In genomic region chr12:5648692-5649338, GRCh38 we compare ENCODE assay signal across 8 cellular contexts.
DNase-seq lines count a peak whose midpoint lies in the region; ATAC-seq, FAIRE-seq and TF ChIP-seq lines count a peak whose summit lies in the region.

No MANE protein-coding gene starts in this region.

- TF ChIP-seq EP300 in H1 (IDR thresholded peaks at IDR 0.05; ENCODE audit: borderline replicate concordance in 1 of 2, low read depth in 2 of 2, low read length in 2 of 2): no peak

- no peak overlapping the region for H3K4ac ChIP-seq in H1 (replicated peaks; ENCODE audit: insufficient read length, low read depth, low read length)

- H3K14ac ChIP-seq in H1 (ENCODE audit: insufficient read length): no peak overlapping the region

- no peak overlapping the region for H3K23ac ChIP-seq in H1 (ENCODE audit: insufficient read length)

- H3K9me3 Mint-ChIP-seq in neural crest cell: peaks cover 2% of the 10 kb centered on the region
- H3K9me3 Mint-ChIP-seq in activated CD4-positive, alpha-beta memory T cell treated with anti-CD3 and anti-CD28 coated beads, Interleukin-2, amount 10 ng/mL, durations not matched to agents 7 days and 5 days: no peaks in the 10 kb centered on the region
- no peaks in the 10 kb centered on the region for H3K9me3 Mint-ChIP-seq in natural killer cell

- H3K27ac Mint-ChIP-seq in neural crest cell (ENCODE audit: unreplicated experiment) (no peak overlapping the region), natural killer cell (no peak overlapping the region)
- no peak overlapping the region for H3K27ac Mint-ChIP-seq in activated CD4-positive, alpha-beta memory T cell treated with anti-CD3 and anti-CD28 coated beads, Interleukin-2, amount 10 ng/mL, durations not matched to agents 7 days and 5 days

- H2AFZ ChIP-seq in H1 (ENCODE audit: low read length): no peak overlapping the region

- CTCF ChIA-PET in H1 (lab: Charles Lee; ENCODE audit: partially characterized antibody): interaction anchor here (0.6 to 4.1 kb wide), 70 partner anchors 9 to 832 kb away, joined by 3 to 32 read pairs (median 5); partner anchors contain the start of gene NTF3
- CTCF ChIA-PET in activated CD4-positive, alpha-beta memory T cell treated with anti-CD3 and anti-CD28 coated beads, Interleukin-2, amount 10 ng/mL, durations not matched to agents 7 days and 5 days (lab: Charles Lee): interaction anchor here (1.3 kb wide), 1 partner anchor 161 kb away, joined by 3 read pairs; no protein-coding TSS in a partner anchor

- TF ChIP-seq CTCF in GM12874 (IDR thresholded peaks at IDR 0.05; ENCODE audit: insufficient read depth, low read depth, low read length) (peak; percentile 23; the same call in 1 of the 2 replicates), H1 (IDR thresholded peaks at IDR 0.05; ENCODE audit: control extremely low read depth in 1 of 3, insufficient read depth in 1 of 3, low read depth in 1 of 3, low read length in 3 of 3) (peak in 2 of 3 experiments; percentile 71 to 76; a peak in 3 of 4 replicates), neural crest cell (conservative IDR thresholded peaks at IDR 0.05) (peak; percentile 83), natural killer cell (IDR thresholded peaks at IDR 0.05) (no peak)

- H2BK12ac ChIP-seq in H1 (ENCODE audit: low read depth, low read length): no peak overlapping the region

- H3K18ac ChIP-seq in H1 (ENCODE audit: extremely low read depth, low read length): no peak overlapping the region

- H3K4me3 Mint-ChIP-seq in neural crest cell (no peak overlapping the region), natural killer cell (no peak overlapping the region)
- H3K4me3 Mint-ChIP-seq in activated CD4-positive, alpha-beta memory T cell treated with anti-CD3 and anti-CD28 coated beads, Interleukin-2, amount 10 ng/mL, durations not matched to agents 7 days and 5 days: no peak overlapping the region

- H2BK120ac ChIP-seq in H1 (replicated peaks; ENCODE audit: low read depth, low read length): no peak overlapping the region

- peak; percentile 81 to 85 for TF ChIP-seq RAD21 in H1 (IDR thresholded peaks at IDR 0.05 in 1 of 2, conservative IDR thresholded peaks at IDR 0.05 in 1 of 2; ENCODE audit: low read depth in 2 of 2, low read length in 2 of 2)

- peak; percentile 94 for FAIRE-seq in H1 (lab: Jason Lieb, UNC)

- POLR2A ChIA-PET in H1 (lab: Charles Lee; ENCODE audit: partially characterized antibody): no interaction called here
- POLR2A ChIA-PET in activated CD4-positive, alpha-beta memory T cell treated with anti-CD3 and anti-CD28 coated beads, Interleukin-2, amount 10 ng/mL, durations not matched to agents 7 days and 5 days (lab: Charles Lee): no interaction called here

- no peaks in the 10 kb centered on the region for H3K79me2 ChIP-seq in H1 (ENCODE audit: control insufficient read depth in 1 of 2, insufficient read depth in 2 of 2, low read length in 2 of 2)

- H3K9me3 ChIP-seq in H1 (ENCODE audit: insufficient read depth in 2 of 2, low read depth in 1 of 2, low read length in 1 of 2): peaks cover 0 to 2% of the 10 kb centered on the region in 2 experiments; a peak in 1 of 4 replicates

- no peak overlapping the region for H4K8ac ChIP-seq in H1 (ENCODE audit: extremely low read depth, insufficient read depth, low read length)

- no peaks in the 10 kb centered on the region for H3K36me3 Mint-ChIP-seq in neural crest cell (ENCODE audit: low read depth)
- no peaks in the 10 kb centered on the region for H3K36me3 Mint-ChIP-seq in activated CD4-positive, alpha-beta memory T cell treated with anti-CD3 and anti-CD28 coated beads, Interleukin-2, amount 10 ng/mL, durations not matched to agents 7 days and 5 days (ENCODE audit: low read depth)
- no peaks in the 10 kb centered on the region for H3K36me3 Mint-ChIP-seq in natural killer cell

- no peak for ATAC-seq in natural killer cell

- peaks cover 15% of the 10 kb centered on the region for H3K27me3 Mint-ChIP-seq in neural crest cell (ENCODE audit: low read depth)
- no peaks in the 10 kb centered on the region for H3K27me3 Mint-ChIP-seq in activated CD4-positive, alpha-beta memory T cell treated with anti-CD3 and anti-CD28 coated beads, Interleukin-2, amount 10 ng/mL, durations not matched to agents 7 days and 5 days
- H3K27me3 Mint-ChIP-seq in natural killer cell (ENCODE audit: low read depth in 2 of 2): peaks cover 5 to 7% of the 10 kb centered on the region in 2 donors

- H3K27me3 ChIP-seq in H1 (replicated peaks in 1 of 4; ENCODE audit: control insufficient read depth in 3 of 4, extremely low read depth in 1 of 4, insufficient read depth in 3 of 4, low read length in 3 of 4): no peaks in the 10 kb centered on the region

- H3K79me1 ChIP-seq in H1 (ENCODE audit: low read depth, low read length): no peaks in the 10 kb centered on the region

- no peak overlapping the region for H3K4me3 ChIP-seq in H1 (ENCODE audit: extremely low read depth in 1 of 4, insufficient read depth in 2 of 4, low read depth in 3 of 4, low read length in 4 of 4)

- H3K4me1 Mint-ChIP-seq in neural crest cell (no peaks in the 10 kb centered on the region), natural killer cell (no peaks in the 10 kb centered on the region)
- H3K4me1 Mint-ChIP-seq in activated CD4-positive, alpha-beta memory T cell treated with anti-CD3 and anti-CD28 coated beads, Interleukin-2, amount 10 ng/mL, durations not matched to agents 7 days and 5 days: no peaks in the 10 kb centered on the region

- no peak overlapping the region for H2BK20ac ChIP-seq in H1 (ENCODE audit: low read length)

- intact Hi-C loops in natural killer cell (cut with micrococcal nuclease): no loop called here

- H3K23me2 ChIP-seq in H1 (ENCODE audit: low read depth, low read length): no peaks in the 10 kb centered on the region

- H3K9ac ChIP-seq in H1 (replicated peaks in 1 of 4; ENCODE audit: extremely low read depth in 1 of 4, low read depth in 3 of 4, low read length in 3 of 4): no peak overlapping the region

- no peaks in the 10 kb centered on the region for H3K36me3 ChIP-seq in H1 (ENCODE audit: control insufficient read depth in 2 of 4, insufficient read depth in 4 of 4, low read length in 3 of 4)

- no peaks in the 10 kb centered on the region for H4K20me1 ChIP-seq in H1 (replicated peaks in 1 of 2; ENCODE audit: control insufficient read depth in 1 of 2, insufficient read depth in 2 of 2, low read length in 2 of 2)

- no peak overlapping the region for H4K91ac ChIP-seq in H1 (replicated peaks; ENCODE audit: insufficient read length, low read length)

- H3K4me1 ChIP-seq in H1 (replicated peaks in 1 of 4; ENCODE audit: control insufficient read depth in 3 of 4, insufficient read depth in 4 of 4, low read length in 3 of 4): no peaks in the 10 kb centered on the region; a peak in 1 of 7 replicates

- H3K56ac ChIP-seq in H1 (replicated peaks; ENCODE audit: insufficient read length, low read depth, low read length): no peak overlapping the region

- no peak overlapping the region for H4K5ac ChIP-seq in H1 (ENCODE audit: insufficient read length, low read depth, low read length)

- 48% methylated on average over 9 of the region's 9 CpGs; no CpG with 5 or more reads in 1 of the 2 experiments for WGBS in H1 (ENCODE audit: extremely low coverage in 1 of 2, insufficient coverage in 1 of 2, insufficient read length in 1 of 2, insufficient replicate concordance in 2 of 2, low coverage in 1 of 2, low lambda C conversion rate in 2 of 2, missing lambda C conversion rate in 1 of 2), 2 experiments

- H2BK5ac ChIP-seq in H1 (ENCODE audit: low read depth, low read length): no peak overlapping the region

- H3K4me2 ChIP-seq in H1 (ENCODE audit: insufficient read depth in 1 of 2, low read depth in 2 of 2, low read length in 2 of 2): peak overlapping the region; percentile 10 to 16; a peak in 2 of 4 replicates

- H2AK5ac ChIP-seq in H1 (ENCODE audit: low read depth, low read length): no peak overlapping the region

- DNase-seq in NCI-H345 treated with DMSO at 0.1 percent for 48 hours (lab: John Stamatoyannopoulos, UW; ENCODE audit: unreplicated experiment): peak; percentile 71
- DNase-seq in H1 (ENCODE audit: low read depth in 1 of 2, low spot score in 2 of 2): peak; percentile 43 to 52
- no peak for DNase-seq in neural crest cell (ENCODE audit: low read depth, low spot score)
- no peak for DNase-seq in activated CD4-positive, alpha-beta memory T cell treated with anti-CD3 and anti-CD28 coated beads, Interleukin-2, amount 10 ng/mL, durations not matched to agents 7 days and 5 days
- DNase-seq in natural killer cell: no peak
- no peak for DNase-seq in AML-193 (lab: John Stamatoyannopoulos, UW)
- no peak for DNase-seq in activated effector memory CD4-positive, alpha-beta T cell treated with Interleukin-2 at 50 U/mL for 16 hours

- H2BK15ac ChIP-seq in H1 (ENCODE audit: low read length): no peak overlapping the region

- no peak for TF ChIP-seq POLR2A in H1 (IDR thresholded peaks at IDR 0.05; ENCODE audit: control extremely low read depth in 1 of 2, low read depth in 2 of 2, low read length in 2 of 2)

- no peak overlapping the region for H3K27ac ChIP-seq in H1 (ENCODE audit: low read depth, low read length)

TF ChIP-seq in H1, 55 proteins besides CTCF, POLR2A, EP300 and RAD21:
- TF ChIP-seq SIN3A (conservative IDR thresholded peaks at IDR 0.05 in 1 of 2, IDR thresholded peaks at IDR 0.05 in 1 of 2; ENCODE audit: low read depth in 1 of 2, low read length in 2 of 2) (no peak), NANOG (IDR thresholded peaks at IDR 0.05; ENCODE audit: insufficient read depth, low read depth, low read length, poor library complexity, severe bottlenecking) (peak; percentile 25)

Comparison
In these comparisons a context has a peak if more than half of its experiments do, and no peak if none do; other contexts are left out.
1. DNase-seq: peak in NCI-H345 treated with DMSO at 0.1 percent for 48 hours (single experiment) and H1 (2 of 2); none in neural crest cell (single experiment), activated CD4-positive, alpha-beta memory T cell treated with anti-CD3 and anti-CD28 coated beads, Interleukin-2, amount 10 ng/mL, durations not matched to agents 7 days and 5 days (single experiment), natural killer cell (single experiment), AML-193 (0 of 2) and activated effector memory CD4-positive, alpha-beta T cell treated with Interleukin-2 at 50 U/mL for 16 hours (single experiment).